ENCODE assay signal across 25 cellular contexts in the genomic region with DNA sequence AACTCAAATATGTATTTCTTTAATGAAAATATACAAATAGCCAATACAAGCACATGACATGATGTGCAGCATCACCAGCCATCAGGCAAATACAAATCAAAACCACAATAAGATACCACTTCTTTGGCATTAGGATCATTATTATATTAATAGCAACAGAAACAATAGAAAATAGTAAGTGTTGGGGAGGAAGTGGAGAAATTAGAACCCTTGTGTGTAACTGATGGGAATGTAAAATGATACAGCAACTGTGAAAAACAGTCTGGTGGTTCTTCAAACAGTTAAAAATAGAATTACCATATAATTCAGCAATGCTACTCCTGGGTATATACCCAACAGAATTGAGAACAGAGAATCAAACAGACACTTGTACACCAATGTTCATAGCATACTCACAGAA. TPM values are rescaled to one million over a fixed set of nuclear protein-coding genes. Genes with fewer than 3 reads are reported as not detected.
DNase-seq lines count a peak whose midpoint lies in the region; ATAC-seq, FAIRE-seq and TF ChIP-seq lines count a peak whose summit lies in the region.
"Had no signal": no experiment of that assay in that cellular context is flagged by ENCODE, and none has a peak within 500 bp of the region (broad histone marks: within the 10 kb centered on the region; RNA-seq: fewer than 3 reads in every experiment).

No MANE protein-coding gene starts in this region.

- dilution Hi-C loops in keratinocyte (cut with MboI; ENCODE audit: extremely low pct_ligation_motif_present, low sequenced_read_pairs) = no loop called here

- H3K36me3 Mint-ChIP-seq in MCF 10A (ENCODE audit: insufficient read depth, unreplicated experiment) = no peaks in the 10 kb centered on the region
- H3K36me3 Mint-ChIP-seq in CD4-positive, alpha-beta memory T cell = no peaks in the 10 kb centered on the region

- H3K36me3 ChIP-seq in breast epithelium (no peaks in the 10 kb centered on the region), RWPE2 (ENCODE audit: low read depth) (no peaks in the 10 kb centered on the region), keratinocyte (ENCODE audit: control insufficient read depth in 2 of 2, extremely low read depth in 1 of 2, insufficient read depth in 2 of 2, low read length in 2 of 2) (no peaks in the 10 kb centered on the region), brain microvascular endothelial cell (replicated peaks) (no peaks in the 10 kb centered on the region)
- no peaks in the 10 kb centered on the region for H3K36me3 ChIP-seq in CD4-positive, alpha-beta memory T cell (ENCODE audit: insufficient read depth, low read length)

- peak overlapping the region; percentile 45 for H3K4me2 ChIP-seq in keratinocyte (ENCODE audit: control insufficient read depth, extremely low read depth, insufficient read depth, low read depth, low read length)
- H3K4me2 ChIP-seq: A549 had no signal

- no peaks in the 10 kb centered on the region for H3K79me2 ChIP-seq in keratinocyte (ENCODE audit: control insufficient read depth, insufficient read depth, low read length)

- no peaks in the 10 kb centered on the region for H3K4me1 ChIP-seq in breast epithelium
- peaks cover 24% of the 10 kb centered on the region for H3K4me1 ChIP-seq in RWPE2 (ENCODE audit: insufficient read depth, poor library complexity, severe bottlenecking)
- H3K4me1 ChIP-seq in keratinocyte (ENCODE audit: control insufficient read depth, extremely low read depth, insufficient read depth, low read length) = peaks cover 23% of the 10 kb centered on the region
- H3K4me1 ChIP-seq in CD4-positive, alpha-beta memory T cell (ENCODE audit: insufficient read depth, low read length) = no peaks in the 10 kb centered on the region
- H3K4me1 ChIP-seq: A549 had no signal

- peak overlapping the region; percentile 48 for H3K4me3 Mint-ChIP-seq in MCF 10A (ENCODE audit: unreplicated experiment)
- no peak overlapping the region for H3K4me3 Mint-ChIP-seq in CD4-positive, alpha-beta memory T cell
- H3K4me3 Mint-ChIP-seq: CD8-positive, alpha-beta memory T cell; HFFc6 had no signal

- no peaks in the 10 kb centered on the region for H3K9me1 ChIP-seq in keratinocyte (ENCODE audit: control insufficient read depth, extremely low read depth, insufficient read depth, low read length)

- BruUV-seq in MCF 10A (replicated peaks; lab: Mats Ljungman, UMichigan) = TSS peak; percentile 87

- CTCF ChIA-PET in MCF 10A (lab: Yijun Ruan, JAX) = interaction anchor here (1.2 to 2.1 kb wide), 2 partner anchors 47 to 140 kb away, joined by 3 to 21 read pairs; no protein-coding TSS in a partner anchor
- CTCF ChIA-PET in CD4-positive, alpha-beta memory T cell (lab: Charles Lee; ENCODE audit: partially characterized antibody) = no interaction called here

- H3K9me3 ChIP-seq in breast epithelium (peaks cover 0 to 3% of the 10 kb centered on the region in 2 donors), RWPE2 (ENCODE audit: severe bottlenecking) (no peaks in the 10 kb centered on the region), keratinocyte (ENCODE audit: control insufficient read depth, low read depth, low read length) (no peaks in the 10 kb centered on the region)
- H3K9me3 ChIP-seq in CD4-positive, alpha-beta memory T cell (ENCODE audit: control insufficient read depth in 1 of 2, low read length in 2 of 2) = peaks cover 0 to 3% of the 10 kb centered on the region in 2 donors
- H3K9me3 ChIP-seq: A549 had no signal

- peak overlapping the region; percentile 56 for H2AFZ ChIP-seq in keratinocyte (ENCODE audit: control insufficient read depth, low read length)

- no peak for TF ChIP-seq CTCF in MCF 10A (IDR thresholded peaks at IDR 0.05; ENCODE audit: unreplicated experiment)
- TF ChIP-seq CTCF in breast epithelium (IDR thresholded peaks at IDR 0.05) = no peak
- no peak for TF ChIP-seq CTCF in RWPE2 (IDR thresholded peaks at IDR 0.05; ENCODE audit: poor library complexity, severe bottlenecking)
- TF ChIP-seq CTCF in keratinocyte (optimal IDR thresholded peaks at IDR 0.05 in 1 of 3, IDR thresholded peaks at IDR 0.05 in 1 of 3, conservative IDR thresholded peaks at IDR 0.05 in 1 of 3; ENCODE audit: extremely low read depth in 1 of 3, insufficient read depth in 2 of 3, low read length in 3 of 3) = no peak
- TF ChIP-seq CTCF in brain microvascular endothelial cell (IDR thresholded peaks at IDR 0.05; ENCODE audit: low read depth, low read length, missing control alignments) = no peak

- no peaks in the 10 kb centered on the region for H4K20me1 ChIP-seq in keratinocyte (ENCODE audit: control insufficient read depth, extremely low read depth, insufficient read depth, low read length)

- H3K4me3 ChIP-seq in breast epithelium (no peak overlapping the region), RWPE2 (ENCODE audit: severe bottlenecking) (no peak overlapping the region), keratinocyte (ENCODE audit: control insufficient read depth in 2 of 3, extremely low read depth in 1 of 3, insufficient read depth in 2 of 3, low read depth in 1 of 3, low read length in 3 of 3) (peak overlapping the region in 1 of 3 experiments; percentile 38), brain microvascular endothelial cell (ENCODE audit: low read depth, low read length) (no peak overlapping the region)
- no peak overlapping the region for H3K4me3 ChIP-seq in CD4-positive, alpha-beta memory T cell (ENCODE audit: low read length in 2 of 2)
- H3K4me3 ChIP-seq: A549 had no signal

- H3K9ac ChIP-seq in keratinocyte (ENCODE audit: control insufficient read depth, extremely low read depth, insufficient read depth, low read length) = no peak overlapping the region

- H3K27me3 ChIP-seq in breast epithelium = no peaks in the 10 kb centered on the region
- no peaks in the 10 kb centered on the region for H3K27me3 ChIP-seq in RWPE2 (ENCODE audit: insufficient read depth, poor library complexity, severe bottlenecking)
- H3K27me3 ChIP-seq in keratinocyte (ENCODE audit: control insufficient read depth, extremely low read depth, insufficient read depth, low read length) = no peaks in the 10 kb centered on the region
- no peaks in the 10 kb centered on the region for H3K27me3 ChIP-seq in brain microvascular endothelial cell (replicated peaks)
- no peaks in the 10 kb centered on the region for H3K27me3 ChIP-seq in CD4-positive, alpha-beta memory T cell (ENCODE audit: insufficient read depth, low read length)

- no peak for TF ChIP-seq POLR2A in breast epithelium (IDR thresholded peaks at IDR 0.05)

- intact Hi-C loops in MCF 10A (cut with micrococcal nuclease) = no loop called here
- intact Hi-C loops in breast epithelium (cut with DNase I; ENCODE audit: low total_unique reads) = no loop called here
- intact Hi-C loops in CD4-positive, alpha-beta memory T cell (cut with micrococcal nuclease) = no loop called here

- H3K9me3 Mint-ChIP-seq in MCF 10A (ENCODE audit: unreplicated experiment) = peaks cover 8% of the 10 kb centered on the region
- H3K9me3 Mint-ChIP-seq in CD4-positive, alpha-beta memory T cell = peaks cover 0 to 8% (median 2%) of the 10 kb centered on the region in 8 donors

- H3K27ac ChIP-seq in breast epithelium (peak overlapping the region in 1 of 2 donors; percentile 52), RWPE2 (ENCODE audit: poor library complexity, severe bottlenecking) (peak overlapping the region; percentile 89), keratinocyte (ENCODE audit: control insufficient read depth, insufficient read depth, low read length) (peak overlapping the region; percentile 58), brain microvascular endothelial cell (no peak overlapping the region)
- H3K27ac ChIP-seq in CD4-positive, alpha-beta memory T cell (ENCODE audit: low read depth, low read length) = no peak overlapping the region
- H3K27ac ChIP-seq: 22Rv1, A549 had no signal

- POLR2A ChIA-PET in MCF 10A (lab: Yijun Ruan, JAX) = interaction anchor here (1.5 kb wide), 1 partner anchor 14 kb away, joined by 7 read pairs; no protein-coding TSS in a partner anchor
- POLR2A ChIA-PET in CD4-positive, alpha-beta memory T cell (lab: Charles Lee; ENCODE audit: partially characterized antibody) = no interaction called here

- ATAC-seq in RWPE2 (ENCODE audit: low read depth) = peak; percentile 45; the same call in 2 of the 3 replicates
- ATAC-seq: A549, HCT116 had no signal

- H3K27me3 Mint-ChIP-seq in MCF 10A (ENCODE audit: insufficient read depth, unreplicated experiment) = no peaks in the 10 kb centered on the region
- H3K27me3 Mint-ChIP-seq in CD4-positive, alpha-beta memory T cell = peaks cover 2 to 3% of the 10 kb centered on the region in 2 donors

- peak; percentile 60 for FAIRE-seq in keratinocyte (lab: Jason Lieb, UNC)
- FAIRE-seq: A549, GM12892, GM18507, HTR-8/SVneo had no signal

- DNase-seq in MCF 10A (ENCODE audit: unreplicated experiment) = no peak
- DNase-seq in breast epithelium (ENCODE audit: low spot score in 2 of 2) = no peak
- DNase-seq in RWPE2 (ENCODE audit: low spot score) = no peak
- DNase-seq in keratinocyte (ENCODE audit: low read depth, low spot score) = no peak
- no peak for DNase-seq in GM03348 (ENCODE audit: low spot score)
- DNase-seq in brain microvascular endothelial cell = no peak
- DNase-seq in CD4-positive, alpha-beta memory T cell = no peak
- DNase-seq: AML-193; CD8-positive, alpha-beta memory T cell; COR-L47; DMS 273 treated with DMSO at 0.1 percent for 48 hours; DMS53; DND-41; GOT3; H7; HFFc6; IMR-90 had no signal

- H3K27ac Mint-ChIP-seq in MCF 10A (ENCODE audit: low read depth, unreplicated experiment) = peak overlapping the region; percentile 86
- no peak overlapping the region for H3K27ac Mint-ChIP-seq in CD4-positive, alpha-beta memory T cell
- H3K27ac Mint-ChIP-seq: CD8-positive, alpha-beta memory T cell; HFFc6 had no signal

- peaks cover 33% of the 10 kb centered on the region for H3K4me1 Mint-ChIP-seq in MCF 10A (ENCODE audit: insufficient read depth, unreplicated experiment)
- H3K4me1 Mint-ChIP-seq in CD4-positive, alpha-beta memory T cell = peaks cover 0 to 1% (median 1%) of the 10 kb centered on the region in 4 donors

- in situ Hi-C loops in brain microvascular endothelial cell (cut with HindIII; ENCODE audit: low pct_ligation_motif_present, low sequenced_read_pairs) = no loop called here

RNA-seq across cellular contexts. Expression of a gene that starts 40.8 kb away (rescaled TPM):
- total RNA-seq in MCF 10A (2022) (not detected in 2 replicates), breast epithelium (1 to 10 TPM in 2 of 3 donors, under 1 TPM in 1; 0.66 to 5.1 (median 2.0) TPM)
- not detected in 3 replicates for polyA plus RNA-seq in keratinocyte
- polyA plus RNA-seq in keratinocyte (2011; ENCODE audit: low read depth) = not detected
- polyA plus RNA-seq in keratinocyte (2011; cell fraction: cytosol; rRNA removed) = not detected in 2 replicates
- polyA plus RNA-seq in keratinocyte (2011; cell fraction: nucleus; rRNA removed) = not detected in 2 replicates
- not detected in 2 replicates for polyA plus RNA-seq in keratinocyte (2012; ENCODE audit: low replicate concordance)
- not detected in 3 replicates for polyA minus RNA-seq in keratinocyte
- not detected for polyA minus RNA-seq in keratinocyte (2011; cell fraction: cytosol; rRNA and poly(A)+ RNA removed)
- not detected in 2 replicates for polyA minus RNA-seq in keratinocyte (2011; cell fraction: nucleus; rRNA and poly(A)+ RNA removed)
- not detected for total RNA-seq in CD4-positive, alpha-beta memory T cell
- polyA plus RNA-seq in CD4-positive, alpha-beta memory T cell = under 1 TPM in 1 of 2 donors, not detected in 1; 0.28 TPM
- total RNA-seq: CD8-positive, alpha-beta memory T cell; G401; H7; HFFc6; IMR-90 had no signal
- polyA plus RNA-seq: BJ; CD8-positive, alpha-beta memory T cell; IMR-90 had no signal

RNA-seq across cellular contexts. Expression of a gene that starts 56.6 kb away (rescaled TPM):
- total RNA-seq in MCF 10A (2022) = 45.6 and 47.6 TPM in 2 replicates
- total RNA-seq in breast epithelium = 10 to 100 TPM; 32.3 to 83.2 (median 81.9) TPM
- not detected in 3 replicates for polyA plus RNA-seq in keratinocyte
- not detected for polyA plus RNA-seq in keratinocyte (2011; ENCODE audit: low read depth)
- not detected in 2 replicates for polyA plus RNA-seq in keratinocyte (2011; cell fraction: cytosol; rRNA removed)
- polyA plus RNA-seq in keratinocyte (2011; cell fraction: nucleus; rRNA removed) = not detected in 2 replicates
- not detected in 2 replicates for polyA plus RNA-seq in keratinocyte (2012; ENCODE audit: low replicate concordance)
- polyA minus RNA-seq in keratinocyte = not detected in 3 replicates
- polyA minus RNA-seq in keratinocyte (2011; cell fraction: cytosol; rRNA and poly(A)+ RNA removed) = not detected
- polyA minus RNA-seq in keratinocyte (2011; cell fraction: nucleus; rRNA and poly(A)+ RNA removed) = not detected in 2 replicates
- total RNA-seq in CD4-positive, alpha-beta memory T cell = not detected
- polyA plus RNA-seq in CD4-positive, alpha-beta memory T cell = not detected
- total RNA-seq: CD8-positive, alpha-beta memory T cell; G401; H7; HFFc6; IMR-90 had no signal
- polyA plus RNA-seq: A549; BJ; CD8-positive, alpha-beta memory T cell; IMR-90 had no signal

Comparison
In these comparisons a context has a peak if more than half of its experiments do, and no peak if none do; other contexts are left out.
1. H3K27ac ChIP-seq: peak in RWPE2 (single experiment) and keratinocyte (single experiment); none in brain microvascular endothelial cell (single experiment) and CD4-positive, alpha-beta memory T cell (single experiment).
2. RNA of a gene that starts 56.6 kb away (total RNA-seq): 32.3 to 83.2 TPM in breast epithelium and 45.6 to 47.6 TPM in MCF 10A; not detected in CD4-positive, alpha-beta memory T cell; every median in the first group is over 10 times any median in the second.